Comparison of ENCODE assay signal across 16 cellular contexts in the genomic region with DNA sequence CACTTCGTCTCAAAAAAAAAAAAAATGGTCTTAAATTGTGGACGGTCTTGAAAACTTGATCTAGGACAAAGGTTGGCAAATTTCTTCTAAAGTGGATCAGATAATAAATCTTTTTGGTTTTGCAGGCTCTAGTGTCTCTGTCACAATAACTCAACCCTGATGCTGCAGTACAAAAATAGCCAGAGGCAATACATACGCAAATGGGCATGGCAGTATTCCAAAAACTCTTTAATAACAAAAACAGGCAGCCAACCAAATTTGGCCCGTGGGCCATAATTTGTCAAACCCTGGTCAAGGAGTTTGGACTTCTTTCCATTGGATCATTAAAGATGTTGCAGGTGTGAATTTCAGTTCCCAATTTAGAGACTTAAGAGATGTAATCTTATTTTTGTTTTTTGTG.
"Had no signal": no experiment of that assay in that cellular context is flagged by ENCODE, and none has a peak within 500 bp of the region (broad histone marks: within the 10 kb centered on the region; RNA-seq: fewer than 3 reads in every experiment).

No MANE protein-coding gene starts in this region.

- H3K4me1 ChIP-seq: adrenal gland, psoas muscle, spleen, upper lobe of left lung had no signal

- H3K27me3 ChIP-seq: adrenal gland, dorsolateral prefrontal cortex, testis, upper lobe of left lung had no signal

- H3K27ac ChIP-seq: adrenal gland, psoas muscle, spleen, testis, upper lobe of left lung had no signal

- H3K36me3 ChIP-seq: adrenal gland, spleen, upper lobe of left lung had no signal

- H3K9me3 ChIP-seq: adrenal gland, psoas muscle, testis, upper lobe of left lung had no signal

- DNase-seq: activated CD4-positive, alpha-beta T cell treated with anti-CD3 and anti-CD28 coated beads, Interleukin-2, amount 50 U/mL, for 48 hours; activated CD4-positive, CD25-positive, alpha-beta regulatory T cell treated with anti-CD3 and anti-CD28 coated beads, Interleukin-2, amount 50 U/mL, for 72 hours; activated CD8-positive, alpha-beta memory T cell treated with anti-CD3 and anti-CD28 coated beads, Interleukin-2, amount 10 ng/mL, durations not matched to agents 7 days and 5 days; activated naive CD4-positive, alpha-beta T cell treated with anti-CD3 and anti-CD28 coated beads, Interleukin-2, amount 50 U/mL, for 16 hours; activated T-cell treated with anti-CD3 and anti-CD28 coated beads, Interleukin-2, amount 50 U/mL, for 1 hour; dorsolateral prefrontal cortex; erythroblast; islet precursor cell; midbrain; psoas muscle; spleen; stimulated activated naive CD8-positive, alpha-beta T cell treated with anti-CD3 and anti-CD28 coated beads, Interleukin-15, amount 100 ng/mL, for 72 hours; testis; upper lobe of left lung had no signal

- H3K4me1 Mint-ChIP-seq: activated CD8-positive, alpha-beta memory T cell treated with anti-CD3 and anti-CD28 coated beads, Interleukin-2, amount 10 ng/mL, durations not matched to agents 7 days and 5 days; neural crest cell; stimulated activated naive CD8-positive, alpha-beta T cell treated with anti-CD3 and anti-CD28 coated beads, Interleukin-15, amount 100 ng/mL, for 72 hours had no signal

- H3K4me3 ChIP-seq: adrenal gland, dorsolateral prefrontal cortex, psoas muscle, spleen, testis, upper lobe of left lung had no signal

- H3K4me3 Mint-ChIP-seq: activated CD8-positive, alpha-beta memory T cell treated with anti-CD3 and anti-CD28 coated beads, Interleukin-2, amount 10 ng/mL, durations not matched to agents 7 days and 5 days; neural crest cell; stimulated activated naive CD8-positive, alpha-beta T cell treated with anti-CD3 and anti-CD28 coated beads, Interleukin-15, amount 100 ng/mL, for 72 hours had no signal

- H3K27me3 Mint-ChIP-seq: activated CD8-positive, alpha-beta memory T cell treated with anti-CD3 and anti-CD28 coated beads, Interleukin-2, amount 10 ng/mL, durations not matched to agents 7 days and 5 days; stimulated activated naive CD8-positive, alpha-beta T cell treated with anti-CD3 and anti-CD28 coated beads, Interleukin-15, amount 100 ng/mL, for 72 hours had no signal

- H3K27ac Mint-ChIP-seq: activated CD8-positive, alpha-beta memory T cell treated with anti-CD3 and anti-CD28 coated beads, Interleukin-2, amount 10 ng/mL, durations not matched to agents 7 days and 5 days; stimulated activated naive CD8-positive, alpha-beta T cell treated with anti-CD3 and anti-CD28 coated beads, Interleukin-15, amount 100 ng/mL, for 72 hours had no signal
